Comparison of ENCODE assay signal across 12 cellular contexts in genomic region chr6:113649276-113649675, GRCh38.
DNase-seq lines count a peak whose midpoint lies in the region; ATAC-seq, FAIRE-seq and TF ChIP-seq lines count a peak whose summit lies in the region.
"Had no signal": no experiment of that assay in that cellular context is flagged by ENCODE, and none has a peak within 500 bp of the region (broad histone marks: within the 10 kb centered on the region; RNA-seq: fewer than 3 reads in every experiment).

No MANE protein-coding gene starts in this region.

- no peak for ATAC-seq in HG03175 (IDR thresholded peaks at IDR 0.05; ENCODE audit: unreplicated experiment)

- DNase-seq in CD14-positive monocyte (ENCODE audit: low spot score) (no peak), M059J (ENCODE audit: low read depth) (peak; percentile 62), mesothelial cell of epicardium (ENCODE audit: low spot score in 2 of 2, unreplicated experiment in 2 of 2) (no peak), NCI-H524 (lab: John Stamatoyannopoulos, UW) (no peak), NCI-H748 treated with DMSO at 0.1 percent for 48 hours (lab: John Stamatoyannopoulos, UW) (no peak), endothelial cell (ENCODE audit: low spot score) (no peak)
- DNase-seq: brain microvascular endothelial cell, head of caudate nucleus, NCI-H2029, right cardiac atrium had no signal

- peaks cover 48% of the 10 kb centered on the region for H3K4me1 Mint-ChIP-seq in CD14-positive monocyte
- peaks cover 39% of the 10 kb centered on the region for H3K4me1 Mint-ChIP-seq in mesothelial cell of epicardium
- H3K4me1 Mint-ChIP-seq in endothelial cell (ENCODE audit: unreplicated experiment): peaks cover 7% of the 10 kb centered on the region

- H3K9me3 Mint-ChIP-seq in CD14-positive monocyte (peaks cover 0 to 4% (median 0%) of the 10 kb centered on the region in 7 donors), mesothelial cell of epicardium (peaks cover 7% of the 10 kb centered on the region), endothelial cell (ENCODE audit: unreplicated experiment) (no peaks in the 10 kb centered on the region)

- H3K36me3 Mint-ChIP-seq in CD14-positive monocyte: no peaks in the 10 kb centered on the region
- no peaks in the 10 kb centered on the region for H3K36me3 Mint-ChIP-seq in mesothelial cell of epicardium
- H3K36me3 Mint-ChIP-seq in endothelial cell (ENCODE audit: low read depth, unreplicated experiment): no peaks in the 10 kb centered on the region

- peak overlapping the region; percentile 28 to 83 for H3K4me3 Mint-ChIP-seq in CD14-positive monocyte
- no peak overlapping the region for H3K4me3 Mint-ChIP-seq in mesothelial cell of epicardium
- no peak overlapping the region for H3K4me3 Mint-ChIP-seq in endothelial cell (ENCODE audit: unreplicated experiment)

- intact Hi-C loops in CD14-positive monocyte (cut with micrococcal nuclease): no loop called here

- peak overlapping the region; percentile 16 to 83 (median 75) for H3K27ac Mint-ChIP-seq in CD14-positive monocyte
- H3K27ac Mint-ChIP-seq in mesothelial cell of epicardium: peak overlapping the region; percentile 45
- no peak overlapping the region for H3K27ac Mint-ChIP-seq in endothelial cell (ENCODE audit: unreplicated experiment)

- FAIRE-seq in colon (lab: Jason Lieb, UNC): peak; percentile 10

- TF ChIP-seq CTCF in CD14-positive monocyte (IDR thresholded peaks at IDR 0.05) (no peak), mesothelial cell of epicardium (IDR thresholded peaks at IDR 0.05; ENCODE audit: unreplicated experiment) (no peak), endothelial cell (IDR thresholded peaks at IDR 0.05; ENCODE audit: unreplicated experiment) (no peak)

- H3K27me3 Mint-ChIP-seq in CD14-positive monocyte (ENCODE audit: low read depth in 3 of 3) (peaks cover 0 to 2% (median 0%) of the 10 kb centered on the region in 3 donors), mesothelial cell of epicardium (ENCODE audit: low read depth) (no peaks in the 10 kb centered on the region), endothelial cell (ENCODE audit: unreplicated experiment) (peaks cover 2% of the 10 kb centered on the region)

Comparison
In these comparisons a context has a peak if more than half of its experiments do, and no peak if none do; other contexts are left out.
1. H3K4me3 Mint-ChIP-seq: peak in CD14-positive monocyte (2 of 2); none in mesothelial cell of epicardium (single experiment) and endothelial cell (single experiment).